In genomic region chr1:208536176-208536575, GRCh38 we compare ENCODE assay signal across 30 cellular contexts.
A peak's percentile ranks its signal among the peaks of the same experiment; 100 is the strongest.
DNase-seq lines count a peak whose midpoint lies in the region; ATAC-seq and TF ChIP-seq lines count a peak whose summit lies in the region.
"Had no signal": no experiment of that assay in that cellular context is flagged by ENCODE, and none has a peak within 500 bp of the region (broad histone marks: within the 10 kb centered on the region; RNA-seq: fewer than 3 reads in every experiment).

No MANE protein-coding gene starts in this region.

- no peaks in the 10 kb centered on the region for H3K79me2 ChIP-seq in mesendoderm (ENCODE audit: control insufficient read depth, insufficient read depth, low read length)

- H3K23ac ChIP-seq in mesendoderm (ENCODE audit: low read length) = no peak overlapping the region

- no peak overlapping the region for H3K4ac ChIP-seq in mesendoderm (ENCODE audit: low read depth, low read length)

- no peak overlapping the region for H2AK5ac ChIP-seq in mesendoderm (ENCODE audit: low read length)

- H3K56ac ChIP-seq in mesendoderm (ENCODE audit: low read length) = peak overlapping the region; percentile 4

- H4K5ac ChIP-seq in mesendoderm (ENCODE audit: low read length) = peak overlapping the region; percentile 13

- ATAC-seq in HG03460 (IDR thresholded peaks at IDR 0.05; ENCODE audit: unreplicated experiment) = no peak
- no peak for ATAC-seq in HG03097 (IDR thresholded peaks at IDR 0.05; ENCODE audit: low FRiP score, unreplicated experiment)
- no peak for ATAC-seq in GM19455 (IDR thresholded peaks at IDR 0.05; ENCODE audit: unreplicated experiment)
- ATAC-seq: heart right ventricle, sciatic nerve, T-cell had no signal

- no peaks in the 10 kb centered on the region for H4K20me1 ChIP-seq in BLaER1

- H4K8ac ChIP-seq in mesendoderm (ENCODE audit: low read depth, low read length) = no peak overlapping the region

- H3K27ac ChIP-seq in BLaER1 (no peak overlapping the region; the same call in 1 of the 2 replicates), mesendoderm (ENCODE audit: low read depth, low read length) (peak overlapping the region; percentile 81)
- H3K27ac ChIP-seq: brain microvascular endothelial cell, esophagus muscularis mucosa, heart right ventricle, SJCRH30 had no signal

- peak overlapping the region; percentile 59 for H3K4me2 ChIP-seq in BLaER1
- no peak overlapping the region for H3K4me2 ChIP-seq in mesendoderm (ENCODE audit: low read length)

- peak; percentile 56 for DNase-seq in HT1080 (ENCODE audit: low read depth)
- DNase-seq in astrocyte of the spinal cord (ENCODE audit: low read depth, low spot score) = peak; percentile 7
- DNase-seq in mesendoderm = peak; percentile 91
- no peak for DNase-seq in NCI-H128 (lab: John Stamatoyannopoulos, UW; ENCODE audit: unreplicated experiment)
- DNase-seq: activated CD4-positive, alpha-beta memory T cell treated with anti-CD3 and anti-CD28 coated beads for 36 hours; activated CD4-positive, alpha-beta T cell treated with anti-CD3 and anti-CD28 coated beads for 1 hour; activated naive CD4-positive, alpha-beta T cell treated with anti-CD3 and anti-CD28 coated beads for 36 hours; BE2C; brain microvascular endothelial cell; cerebellar nuclear complex; COR-L47; foreskin fibroblast; GF-D8; HCEC 1CT; heart right ventricle; IMR-90; NCI-H1694; NCI-H446 treated with DMSO at 0.1 percent for 48 hours; RPMI8226; stimulated activated CD4-positive, alpha-beta T cell treated with anti-CD3 and anti-CD28 coated beads, Interleukin-12 subunit alpha, Interleukin-12 subunit beta, amount 100 ng/mL, for 4 hours; stimulated activated CD4-positive, alpha-beta T cell treated with anti-CD3 and anti-CD28 coated beads, Interleukin-4, amount 100 ng/mL, for 1 hour; T-cell; transverse colon had no signal

- H3K36me3 ChIP-seq in BLaER1 (no peaks in the 10 kb centered on the region), mesendoderm (ENCODE audit: control insufficient read depth, insufficient read depth, low read length) (no peaks in the 10 kb centered on the region)
- H3K36me3 ChIP-seq: BE2C, brain microvascular endothelial cell, esophagus muscularis mucosa, heart right ventricle, SJCRH30, transverse colon had no signal

- H3K9ac ChIP-seq in BLaER1 = no peak overlapping the region
- no peak overlapping the region for H3K9ac ChIP-seq in mesendoderm (ENCODE audit: low read length)

- H2BK5ac ChIP-seq in mesendoderm (ENCODE audit: low read length) = peak overlapping the region; percentile 75

- WGBS in mesendoderm (ENCODE audit: extremely low coverage, insufficient coverage, low lambda C conversion rate) = no CpG with 5 or more reads among the region's 5 CpGs

- H3K4me3 ChIP-seq in BLaER1 (no peak overlapping the region), astrocyte of the spinal cord (ENCODE audit: low read depth, low read length) (no peak overlapping the region), mesendoderm (ENCODE audit: low read length) (no peak overlapping the region)
- H3K4me3 ChIP-seq: esophagus muscularis mucosa, heart right ventricle, SJCRH30, transverse colon had no signal

- no peak overlapping the region for H2BK15ac ChIP-seq in mesendoderm (replicated peaks; ENCODE audit: low read depth)

- in situ Hi-C loops in astrocyte of the spinal cord (cut with HindIII; ENCODE audit: low sequenced_read_pairs) = no loop called here

- TF ChIP-seq CTCF in astrocyte of the spinal cord (IDR thresholded peaks at IDR 0.05; ENCODE audit: low read depth, low read length) = no peak

- no peaks in the 10 kb centered on the region for H3K79me1 ChIP-seq in mesendoderm (ENCODE audit: low read length)

- H3K27me3 ChIP-seq in BLaER1 (no peaks in the 10 kb centered on the region), mesendoderm (ENCODE audit: insufficient read depth, low read length, poor library complexity) (no peaks in the 10 kb centered on the region)
- H3K27me3 ChIP-seq: BE2C, brain microvascular endothelial cell, SJCRH30, transverse colon had no signal

- H3K4me1 ChIP-seq in BLaER1 (peaks cover 41% of the 10 kb centered on the region), mesendoderm (ENCODE audit: control insufficient read depth, low read depth, low read length) (peaks cover 15% of the 10 kb centered on the region)
- H3K4me1 ChIP-seq: SJCRH30 had no signal

- peak overlapping the region; percentile 1 for H3K18ac ChIP-seq in mesendoderm (ENCODE audit: low read length)

- no peak overlapping the region for H2BK120ac ChIP-seq in mesendoderm (ENCODE audit: low read depth, low read length)

- H3K9me3 ChIP-seq in BLaER1 = no peaks in the 10 kb centered on the region
- H3K9me3 ChIP-seq: BE2C, esophagus muscularis mucosa, heart right ventricle, SJCRH30, transverse colon had no signal
